ENCODE assay signal across 22 cellular contexts in genomic region chr2:125853626-125854025, GRCh38.
"Had no signal": no experiment of that assay in that cellular context is flagged by ENCODE, and none has a peak within 500 bp of the region (broad histone marks: within the 10 kb centered on the region; RNA-seq: fewer than 3 reads in every experiment).

No MANE protein-coding gene starts in this region.

- H2AFZ ChIP-seq: hepatocyte had no signal

- H3K4me1 ChIP-seq: colonic mucosa, esophagus squamous epithelium, gastrocnemius medialis, heart left ventricle, left lung had no signal

- H3K4me3 Mint-ChIP-seq: dendritic cell treated with granulocyte-macrophage colony-stimulating factor and Interleukin-4, amounts not matched to agents 40 ng/mL and 50 ng/mL, for 4 days; effector memory CD8-positive, alpha-beta T cell; endodermal cell; memory B cell had no signal

- H3K36me3 ChIP-seq: colonic mucosa, esophagus squamous epithelium, gastrocnemius medialis, heart left ventricle, left lung had no signal

- H3K27ac Mint-ChIP-seq: dendritic cell treated with granulocyte-macrophage colony-stimulating factor and Interleukin-4, amounts not matched to agents 40 ng/mL and 50 ng/mL, for 4 days; effector memory CD8-positive, alpha-beta T cell; endodermal cell; memory B cell had no signal

- H3K27me3 ChIP-seq: colonic mucosa, esophagus squamous epithelium, gastrocnemius medialis, heart left ventricle, hepatocyte, left lung had no signal

- H3K36me3 Mint-ChIP-seq: memory B cell had no signal

- H3K79me2 ChIP-seq: hepatocyte had no signal

- H3K4me1 Mint-ChIP-seq: memory B cell had no signal

- H3K27ac ChIP-seq: colonic mucosa, epithelial cell of prostate, esophagus squamous epithelium, gastrocnemius medialis, heart left ventricle, hepatocyte, left lung had no signal

- H3K27me3 Mint-ChIP-seq: dendritic cell treated with granulocyte-macrophage colony-stimulating factor and Interleukin-4, amounts not matched to agents 40 ng/mL and 50 ng/mL, for 4 days; effector memory CD8-positive, alpha-beta T cell; memory B cell had no signal

- H3K9me3 ChIP-seq: colonic mucosa, esophagus squamous epithelium, gastrocnemius medialis, heart left ventricle, left lung had no signal

- H3K9me3 Mint-ChIP-seq: endodermal cell had no signal

- H3K4me3 ChIP-seq: colonic mucosa, esophagus squamous epithelium, gastrocnemius medialis, heart left ventricle, hepatocyte, left lung, lung had no signal

- DNase-seq: colonic mucosa; cortex of kidney; effector CD8-positive, alpha-beta T cell; effector memory CD8-positive, alpha-beta T cell; endodermal cell; erythroblast; esophagus squamous epithelium; foreskin fibroblast; foreskin melanocyte; gastrocnemius medialis; glutamatergic neuron; heart left ventricle; left cardiac atrium; left lung; left ventricle myocardium superior; mammary epithelial cell; midbrain had no signal

- H3K4me2 ChIP-seq: hepatocyte had no signal
